16 cellular contexts compared by ENCODE assay signal in genomic region chr12:89243786-89244185, GRCh38.
A peak's percentile ranks its signal among the peaks of the same experiment; 100 is the strongest.
DNase-seq lines count a peak whose midpoint lies in the region; ATAC-seq and TF ChIP-seq lines count a peak whose summit lies in the region.
"Had no signal": no experiment of that assay in that cellular context is flagged by ENCODE, and none has a peak within 500 bp of the region (broad histone marks: within the 10 kb centered on the region; RNA-seq: fewer than 3 reads in every experiment).

No MANE protein-coding gene starts in this region.

- H3K4me1 ChIP-seq in tibial artery, result peaks cover 0 to 3% (median 2%) of the 10 kb centered on the region in 4 donors
- H3K4me1 ChIP-seq: prostate gland had no signal

- H3K36me3 ChIP-seq in tibial artery, result no peaks in the 10 kb centered on the region
- H3K36me3 ChIP-seq: prostate gland, SJCRH30 had no signal

- no peaks in the 10 kb centered on the region for H3K27me3 ChIP-seq in tibial artery
- H3K27me3 ChIP-seq: foreskin keratinocyte, SJCRH30 had no signal

- CTCF ChIA-PET in activated naive CD4-positive, alpha-beta T cell treated with anti-CD3 and anti-CD28 coated beads, Interleukin-2, amount 10 ng/mL, durations not matched to agents 7 days and 5 days (lab: Charles Lee), result interaction anchor here (1.0 to 4.5 kb wide), 15 partner anchors 8 to 224 kb away, joined by 3 to 32 read pairs (median 6); partner anchors contain the start of gene DUSP6
- CTCF ChIA-PET in Calu3 (lab: Charles Lee), result interaction anchor here (1.2 kb wide), 1 partner anchor 179 kb away, joined by 4 read pairs; no protein-coding TSS in a partner anchor

- peaks cover 27% of the 10 kb centered on the region for H3K36me3 Mint-ChIP-seq in activated naive CD4-positive, alpha-beta T cell treated with anti-CD3 and anti-CD28 coated beads, Interleukin-2, amount 10 ng/mL, durations not matched to agents 7 days and 5 days
- H3K36me3 Mint-ChIP-seq in T-helper 17 cell (ENCODE audit: low read depth) (no peaks in the 10 kb centered on the region), Calu3 (ENCODE audit: insufficient read depth, unreplicated experiment) (no peaks in the 10 kb centered on the region)

- H3K27ac ChIP-seq in tibial artery, result no peak overlapping the region
- H3K27ac ChIP-seq: foreskin keratinocyte, prostate gland, SJCRH30 had no signal

- no peak overlapping the region for H3K4me3 ChIP-seq in fibroblast of villous mesenchyme (ENCODE audit: low read depth, low read length)
- H3K4me3 ChIP-seq in tibial artery, result no peak overlapping the region
- H3K4me3 ChIP-seq: GM12878, mucosa of descending colon, prostate gland, SJCRH30 had no signal

- ATAC-seq in T-helper 17 cell (no peak), HG03520 (IDR thresholded peaks at IDR 0.05; ENCODE audit: unreplicated experiment) (no peak)
- ATAC-seq: HepG2 had no signal

- peak overlapping the region; percentile 91 for H3K27ac Mint-ChIP-seq in activated naive CD4-positive, alpha-beta T cell treated with anti-CD3 and anti-CD28 coated beads, Interleukin-2, amount 10 ng/mL, durations not matched to agents 7 days and 5 days
- H3K27ac Mint-ChIP-seq in T-helper 17 cell (peak overlapping the region; percentile 48), Calu3 (ENCODE audit: unreplicated experiment) (no peak overlapping the region)

- H3K27me3 Mint-ChIP-seq in activated naive CD4-positive, alpha-beta T cell treated with anti-CD3 and anti-CD28 coated beads, Interleukin-2, amount 10 ng/mL, durations not matched to agents 7 days and 5 days, result no peaks in the 10 kb centered on the region
- no peaks in the 10 kb centered on the region for H3K27me3 Mint-ChIP-seq in T-helper 17 cell
- H3K27me3 Mint-ChIP-seq in Calu3 (ENCODE audit: unreplicated experiment), result no peaks in the 10 kb centered on the region

- no peak for DNase-seq in activated naive CD4-positive, alpha-beta T cell treated with anti-CD3 and anti-CD28 coated beads, Interleukin-2, amount 10 ng/mL, durations not matched to agents 7 days and 5 days
- DNase-seq in activated naive CD4-positive, alpha-beta T cell (lab: John Stamatoyannopoulos, UW), result no peak
- no peak for DNase-seq in T-helper 17 cell
- DNase-seq in fibroblast of villous mesenchyme (ENCODE audit: low read depth), result peak; percentile 44
- DNase-seq in 8988T, result no peak
- DNase-seq in tibial artery, result no peak
- DNase-seq in Calu3, result no peak
- DNase-seq: activated CD8-positive, alpha-beta memory T cell treated with anti-CD3 and anti-CD28 coated beads, Interleukin-2, amount 50 U/mL, for 48 hours; mucosa of descending colon; NCI-H146; SJCRH30 had no signal

- H3K9me3 ChIP-seq in T-helper 17 cell (ENCODE audit: control insufficient read depth, low read length, poor library complexity, severe bottlenecking), result no peaks in the 10 kb centered on the region
- H3K9me3 ChIP-seq in tibial artery, result no peaks in the 10 kb centered on the region
- H3K9me3 ChIP-seq: mucosa of descending colon, prostate gland, SJCRH30 had no signal

- peaks cover 67% of the 10 kb centered on the region for H3K4me1 Mint-ChIP-seq in activated naive CD4-positive, alpha-beta T cell treated with anti-CD3 and anti-CD28 coated beads, Interleukin-2, amount 10 ng/mL, durations not matched to agents 7 days and 5 days
- H3K4me1 Mint-ChIP-seq in T-helper 17 cell (peaks cover 30% of the 10 kb centered on the region), Calu3 (ENCODE audit: low read depth, unreplicated experiment) (peaks cover 20% of the 10 kb centered on the region)

- BruUV-seq in Calu3 (replicated peaks; lab: Mats Ljungman, UMichigan), result no TSS peak

- peak overlapping the region; percentile 1 for H3K4me3 Mint-ChIP-seq in activated naive CD4-positive, alpha-beta T cell treated with anti-CD3 and anti-CD28 coated beads, Interleukin-2, amount 10 ng/mL, durations not matched to agents 7 days and 5 days
- H3K4me3 Mint-ChIP-seq in T-helper 17 cell (no peak overlapping the region), Calu3 (ENCODE audit: low read depth, unreplicated experiment) (no peak overlapping the region)

- peaks cover 20% of the 10 kb centered on the region for H3K9me3 Mint-ChIP-seq in activated naive CD4-positive, alpha-beta T cell treated with anti-CD3 and anti-CD28 coated beads, Interleukin-2, amount 10 ng/mL, durations not matched to agents 7 days and 5 days
- H3K9me3 Mint-ChIP-seq in Calu3 (ENCODE audit: low read depth, unreplicated experiment), result peaks cover 3% of the 10 kb centered on the region

- TF ChIP-seq CTCF in fibroblast of villous mesenchyme (IDR thresholded peaks at IDR 0.05; ENCODE audit: insufficient read depth, low read depth, low read length), result no peak
- no peak for TF ChIP-seq CTCF in tibial artery (IDR thresholded peaks at IDR 0.05)
- TF ChIP-seq CTCF in Calu3 (IDR thresholded peaks at IDR 0.05; ENCODE audit: unreplicated experiment), result no peak

- intact Hi-C loops in tibial artery (cut with DNase I; ENCODE audit: low total_unique reads), result no loop called here
- intact Hi-C loops in Calu3 (cut with micrococcal nuclease; ENCODE audit: unreplicated experiment), result no loop called here
